Comparison of ENCODE assay signal across 13 cellular contexts in genomic region chr2:9214866-9215265, GRCh38. TPM values are rescaled to one million over a fixed set of nuclear protein-coding genes. Genes with fewer than 3 reads are reported as not detected.
DNase-seq lines count a peak whose midpoint lies in the region; ATAC-seq and TF ChIP-seq lines count a peak whose summit lies in the region.
"Had no signal": no experiment of that assay in that cellular context is flagged by ENCODE, and none has a peak within 500 bp of the region (broad histone marks: within the 10 kb centered on the region; RNA-seq: fewer than 3 reads in every experiment).

No MANE protein-coding gene starts in this region.

- H3K9ac ChIP-seq in SK-N-SH (no peak overlapping the region), mesenchymal stem cell (ENCODE audit: low read length) (no peak overlapping the region)

- H3K9me3 ChIP-seq in SK-N-SH: no peaks in the 10 kb centered on the region
- no peaks in the 10 kb centered on the region for H3K9me3 ChIP-seq in esophagus muscularis mucosa
- no peaks in the 10 kb centered on the region for H3K9me3 ChIP-seq in mesenchymal stem cell (ENCODE audit: control insufficient read depth, low read length)
- H3K9me3 ChIP-seq in tibial artery: no peaks in the 10 kb centered on the region

- H3K23ac ChIP-seq in mesenchymal stem cell (ENCODE audit: low read length in 2 of 2): no peak overlapping the region

- no peak overlapping the region for H3K4ac ChIP-seq in mesenchymal stem cell (ENCODE audit: low read depth in 1 of 2, low read length in 2 of 2)

- H3K79me2 ChIP-seq in SK-N-SH (ENCODE audit: insufficient read depth): peaks cover 100% of the 10 kb centered on the region

- H3K36me3 ChIP-seq in SK-N-SH (replicated peaks in 1 of 2; ENCODE audit: control insufficient read depth in 1 of 2, insufficient read depth in 2 of 2, low read length in 1 of 2): peaks cover 16 to 25% of the 10 kb centered on the region in 2 experiments
- H3K36me3 ChIP-seq in esophagus muscularis mucosa: no peaks in the 10 kb centered on the region
- H3K36me3 ChIP-seq in mesenchymal stem cell (ENCODE audit: control insufficient read depth in 1 of 2, insufficient read depth in 2 of 2, low read depth in 1 of 2, low read length in 2 of 2): peaks cover 0 to 8% of the 10 kb centered on the region in 2 experiments
- no peaks in the 10 kb centered on the region for H3K36me3 ChIP-seq in tibial artery

- H2BK15ac ChIP-seq in mesenchymal stem cell (ENCODE audit: low read depth, poor library complexity, severe bottlenecking): no peak overlapping the region

- H3K4me2 ChIP-seq in SK-N-SH (peak overlapping the region; percentile 19), mesenchymal stem cell (ENCODE audit: low read length, poor library complexity, severe bottlenecking) (no peak overlapping the region)

- no peak overlapping the region for H2BK12ac ChIP-seq in mesenchymal stem cell (ENCODE audit: low read length in 2 of 2)

- intact Hi-C loops in esophagus muscularis mucosa (cut with DNase I): no loop called here
- intact Hi-C loops in tibial artery (cut with DNase I; ENCODE audit: low total_unique reads): no loop called here

- peaks cover 32% of the 10 kb centered on the region for H3F3A ChIP-seq in SK-N-SH (replicated peaks; ENCODE audit: insufficient read depth)

- TF ChIP-seq EP300 in SK-N-SH (IDR thresholded peaks at IDR 0.05; ENCODE audit: borderline replicate concordance in 1 of 2, low read depth in 1 of 2, low read length in 1 of 2): no peak
- TF ChIP-seq EP300 in esophagus muscularis mucosa (IDR thresholded peaks at IDR 0.05): no peak

- no peak overlapping the region for H4K8ac ChIP-seq in mesenchymal stem cell (ENCODE audit: low read length)

- H3K9me2 ChIP-seq in SK-N-SH: no peaks in the 10 kb centered on the region

- no peak for TF ChIP-seq POLR2A in esophagus muscularis mucosa (IDR thresholded peaks at IDR 0.05; ENCODE audit: low read depth)

- H2BK120ac ChIP-seq in mesenchymal stem cell (ENCODE audit: low read depth, low read length): no peak overlapping the region

- TF ChIP-seq RAD21 in SK-N-SH (IDR thresholded peaks at IDR 0.05; ENCODE audit: low read length): no peak

- CTCF ChIA-PET in SK-N-SH (lab: Yijun Ruan, JAX): interaction anchor here (0.6 to 2.2 kb wide), 2 partner anchors 9 to 69 kb away, joined by 3 to 5 read pairs; partner anchors contain the start of gene ASAP2

- H3K18ac ChIP-seq in mesenchymal stem cell (ENCODE audit: low read depth in 1 of 2, low read length in 2 of 2): no peak overlapping the region

- H2AK5ac ChIP-seq in mesenchymal stem cell (ENCODE audit: low read length, severe bottlenecking): no peak overlapping the region

- POLR2A ChIA-PET in SK-N-SH (lab: Yijun Ruan, JAX): no interaction called here

- H2AFZ ChIP-seq in SK-N-SH (ENCODE audit: low read depth) (no peak overlapping the region), mesenchymal stem cell (ENCODE audit: low read depth, low read length) (no peak overlapping the region)

- H3K4me3 ChIP-seq in SK-N-SH (ENCODE audit: low read depth in 2 of 2, low read length in 1 of 2): no peak overlapping the region
- H3K4me3 ChIP-seq in esophagus muscularis mucosa: no peak overlapping the region
- H3K4me3 ChIP-seq in mesenchymal stem cell (ENCODE audit: insufficient read depth in 1 of 2, low read depth in 1 of 2, low read length in 2 of 2): no peak overlapping the region
- no peak overlapping the region for H3K4me3 ChIP-seq in tibial artery

- H3K79me1 ChIP-seq in mesenchymal stem cell (replicated peaks; ENCODE audit: low read length, poor library complexity, severe bottlenecking): peaks cover 31% of the 10 kb centered on the region

- H3K4me1 ChIP-seq in SK-N-SH (ENCODE audit: control insufficient read depth in 1 of 2, insufficient read depth in 2 of 2, low read depth in 1 of 2, low read length in 1 of 2) (peaks cover 28 to 56% of the 10 kb centered on the region in 2 experiments; a peak in 3 of 4 replicates), esophagus muscularis mucosa (peaks cover 32 to 64% (median 49%) of the 10 kb centered on the region in 4 donors), mesenchymal stem cell (ENCODE audit: control insufficient read depth, insufficient read depth, low read depth, low read length) (peaks cover 16% of the 10 kb centered on the region), tibial artery (peaks cover 0 to 91% (median 47%) of the 10 kb centered on the region in 4 donors)

- no peak overlapping the region for H4K91ac ChIP-seq in mesenchymal stem cell (ENCODE audit: low read length)

- DNase-seq in NCI-H1417 (lab: John Stamatoyannopoulos, UW) (peak in 2 of 3 experiments; percentile 34), NCI-H1417 treated with DMSO at 0.1 percent for 48 hours (lab: John Stamatoyannopoulos, UW) (no peak), SK-N-SH (no peak), esophagus muscularis mucosa (ENCODE audit: extremely low spot score) (peak; percentile 12), mesenchymal stem cell (no peak), tibial artery (no peak)
- DNase-seq: CD8-positive, alpha-beta T cell; DMS153; GF-D8; HCEC 1CT had no signal

- no peak overlapping the region for H3K14ac ChIP-seq in mesenchymal stem cell (ENCODE audit: low read length in 2 of 2)

- 90% methylated on average over 8 of the region's 8 CpGs for WGBS in SK-N-SH (ENCODE audit: low lambda C conversion rate)
- 83% methylated on average over 8 of the region's 8 CpGs for WGBS in esophagus muscularis mucosa
- WGBS in mesenchymal stem cell: 84% methylated on average over 6 of the region's 8 CpGs

- no peak for TF ChIP-seq CTCF in SK-N-SH (IDR thresholded peaks at IDR 0.05)
- TF ChIP-seq CTCF in esophagus muscularis mucosa (IDR thresholded peaks at IDR 0.05): no peak
- no peak for TF ChIP-seq CTCF in tibial artery (IDR thresholded peaks at IDR 0.05)

- peaks cover 99% of the 10 kb centered on the region for H4K20me1 ChIP-seq in SK-N-SH (ENCODE audit: insufficient read depth)

- H3K27ac ChIP-seq in SK-N-SH (ENCODE audit: low read depth in 2 of 2, low read length in 1 of 2): no peak overlapping the region; a peak in 2 of 4 replicates
- no peak overlapping the region for H3K27ac ChIP-seq in esophagus muscularis mucosa (replicated peaks in 1 of 4)
- no peak overlapping the region for H3K27ac ChIP-seq in mesenchymal stem cell (ENCODE audit: low read length, poor library complexity, severe bottlenecking)
- peak overlapping the region in 1 of 2 donors; percentile 91 for H3K27ac ChIP-seq in tibial artery
- H3K27ac ChIP-seq: 22Rv1 had no signal

- H3K27me3 ChIP-seq in SK-N-SH (ENCODE audit: insufficient read depth) (no peaks in the 10 kb centered on the region), esophagus muscularis mucosa (no peaks in the 10 kb centered on the region), mesenchymal stem cell (ENCODE audit: control insufficient read depth in 1 of 2, insufficient read depth in 1 of 2, low read length in 2 of 2) (no peaks in the 10 kb centered on the region), tibial artery (no peaks in the 10 kb centered on the region)

- H2BK5ac ChIP-seq in mesenchymal stem cell (ENCODE audit: low read depth, low read length, poor library complexity, severe bottlenecking): no peak overlapping the region

- ATAC-seq in GM19351 (IDR thresholded peaks at IDR 0.05; ENCODE audit: unreplicated experiment): no peak
- ATAC-seq: CD8-positive, alpha-beta T cell; HepG2 had no signal

TF ChIP-seq in SK-N-SH, 30 proteins besides CTCF, POLR2A, EP300 and RAD21:
- TF ChIP-seq TCF12 (IDR thresholded peaks at IDR 0.05) (no peak), FOSL2 (IDR thresholded peaks at IDR 0.05; ENCODE audit: borderline replicate concordance, low read depth) (no peak), PBX3 (IDR thresholded peaks at IDR 0.05) (no peak), MEF2A (IDR thresholded peaks at IDR 0.05; ENCODE audit: borderline replicate concordance, low read depth) (no peak), IRF3 (IDR thresholded peaks at IDR 0.05; ENCODE audit: low read depth, low read length) (no peak), RCOR1 (IDR thresholded peaks at IDR 0.05; ENCODE audit: low read length) (no peak), GATA2 (CRISPR knock-in tag; IDR thresholded peaks at IDR 0.05) (no peak), YY1 (IDR thresholded peaks at IDR 0.05; ENCODE audit: low read depth) (no peak), CHD2 (IDR thresholded peaks at IDR 0.05; ENCODE audit: low read length, partially characterized antibody) (no peak), SIN3A (IDR thresholded peaks at IDR 0.05; ENCODE audit: borderline replicate concordance, low read depth, low read length) (no peak), NRF1 (IDR thresholded peaks at IDR 0.05; ENCODE audit: low read depth, low read length) (no peak), TAF1 (IDR thresholded peaks at IDR 0.05; ENCODE audit: borderline replicate concordance, low read depth, low read length) (no peak), RXRA (IDR thresholded peaks at IDR 0.05; ENCODE audit: borderline replicate concordance, low read depth) (no peak), NFIC (IDR thresholded peaks at IDR 0.05; ENCODE audit: borderline replicate concordance) (no peak)
TF ChIP-seq in SK-N-SH: peak in this region for 0.

RNA-seq across cellular contexts. Expression of gene ASAP2, which starts 8.3 kb away (rescaled TPM):
- polyA plus RNA-seq in SK-N-SH (2012; rRNA removed): 37.9 and 41.4 TPM in 2 replicates
- polyA plus RNA-seq in SK-N-SH (2012; cell fraction: cytosol; rRNA removed): 46.4 and 46.7 TPM in 2 replicates
- polyA plus RNA-seq in SK-N-SH (2012; cell fraction: nucleus; rRNA removed): 60.7 and 79.4 TPM in 2 replicates
- total RNA-seq in esophagus muscularis mucosa: 10 to 100 TPM; 18.7 to 24.0 (median 21.3) TPM
- polyA plus RNA-seq in mesenchymal stem cell (2013, experiment 1 of 2): 27.5 TPM
- polyA plus RNA-seq in mesenchymal stem cell (2013, experiment 2 of 2): 23.9 TPM
- total RNA-seq: CD8-positive, alpha-beta T cell had no signal

Comparison
In these comparisons a context has a peak if more than half of its experiments do, and no peak if none do; other contexts are left out.
1. DNase-seq: peak in NCI-H1417 (2 of 3) and esophagus muscularis mucosa (single experiment); none in NCI-H1417 treated with DMSO at 0.1 percent for 48 hours (single experiment), SK-N-SH (single experiment), mesenchymal stem cell (single experiment) and tibial artery (0 of 2).